ENCODE assay signal across 16 cellular contexts in genomic region chr17:1340371-1340770, GRCh38. TPM values are rescaled to one million over a fixed set of nuclear protein-coding genes. Genes with fewer than 3 reads are reported as not detected.
DNase-seq lines count a peak whose midpoint lies in the region; ATAC-seq, FAIRE-seq and TF ChIP-seq lines count a peak whose summit lies in the region.
"Had no signal": no experiment of that assay in that cellular context is flagged by ENCODE, and none has a peak within 500 bp of the region (broad histone marks: within the 10 kb centered on the region; RNA-seq: fewer than 3 reads in every experiment).

No MANE protein-coding gene starts in this region.

- H3K27ac Mint-ChIP-seq in activated B cell treated with CpG ODN at 0.5 μM for 24 hours (peak overlapping the region; percentile 10), neural crest cell (ENCODE audit: unreplicated experiment) (peak overlapping the region; percentile 78)

- H3K4me3 ChIP-seq in SK-N-SH (ENCODE audit: low read depth in 2 of 2, low read length in 1 of 2), result no peak overlapping the region
- no peak overlapping the region for H3K4me3 ChIP-seq in HCT116 (replicated peaks in 1 of 2; ENCODE audit: low read depth in 1 of 2, low read length in 2 of 2)
- H3K4me3 ChIP-seq: BLaER1, HAP-1 had no signal

- H3K36me3 Mint-ChIP-seq in activated B cell treated with CpG ODN at 0.5 μM for 24 hours (ENCODE audit: low read depth), result peaks cover 21% of the 10 kb centered on the region
- H3K36me3 Mint-ChIP-seq in neural crest cell (ENCODE audit: low read depth), result peaks cover 28% of the 10 kb centered on the region

- POLR2A ChIA-PET in SK-N-SH (lab: Yijun Ruan, JAX) (no interaction called here), HCT116 (lab: Charles Lee) (interaction anchor here (0.6 kb wide), 1 partner anchor 33 kb away, joined by 3 read pairs; no protein-coding TSS in a partner anchor), activated B cell treated with CpG ODN at 0.5 μM for 24 hours (lab: Charles Lee) (no interaction called here)

- TF ChIP-seq RAD21 in SK-N-SH (IDR thresholded peaks at IDR 0.05; ENCODE audit: low read length) (no peak), HCT116 (IDR thresholded peaks at IDR 0.05; ENCODE audit: low read depth) (no peak)

- H3K4me3 Mint-ChIP-seq in activated B cell treated with CpG ODN at 0.5 μM for 24 hours, result no peak overlapping the region
- no peak overlapping the region for H3K4me3 Mint-ChIP-seq in neural crest cell
- H3K4me3 Mint-ChIP-seq: CD8-positive, alpha-beta memory T cell had no signal

- no peak for TF ChIP-seq CTCF in SK-N-SH (IDR thresholded peaks at IDR 0.05)
- TF ChIP-seq CTCF in HCT116 (IDR thresholded peaks at IDR 0.05 in 2 of 3, conservative IDR thresholded peaks at IDR 0.05 in 1 of 3; ENCODE audit: borderline replicate concordance in 1 of 3, insufficient read depth in 1 of 3, low read depth in 2 of 3, low read length in 2 of 3), result no peak
- TF ChIP-seq CTCF in activated B cell treated with CpG ODN at 0.5 μM for 24 hours (IDR thresholded peaks at IDR 0.05), result no peak
- no peak for TF ChIP-seq CTCF in neural crest cell (conservative IDR thresholded peaks at IDR 0.05)

- no peaks in the 10 kb centered on the region for H3K27me3 ChIP-seq in SK-N-SH (ENCODE audit: insufficient read depth)
- no peaks in the 10 kb centered on the region for H3K27me3 ChIP-seq in HCT116 (ENCODE audit: insufficient read depth, low read length)
- H3K27me3 ChIP-seq: BLaER1 had no signal

- no peaks in the 10 kb centered on the region for H3K9me2 ChIP-seq in SK-N-SH
- H3K9me2 ChIP-seq in HCT116 (ENCODE audit: insufficient read depth), result no peaks in the 10 kb centered on the region

- no peak for TF ChIP-seq POLR2A in HCT116 (IDR thresholded peaks at IDR 0.05; ENCODE audit: borderline replicate concordance, extremely low read depth, insufficient read depth, insufficient read length)

- BruUV-seq in HCT116 (replicated peaks; lab: Mats Ljungman, UMichigan), result no TSS peak

- CTCF ChIA-PET in SK-N-SH (lab: Yijun Ruan, JAX) (interaction anchor here (1.5 to 4.2 kb wide), 3 partner anchors 8 to 51 kb away, joined by 4 to 25 read pairs (median 14); no protein-coding TSS in a partner anchor), HCT116 (lab: Charles Lee) (interaction anchor here (1.7 to 2.6 kb wide), 2 partner anchors 8 to 282 kb away, joined by 3 to 12 read pairs; no protein-coding TSS in a partner anchor), activated B cell treated with CpG ODN at 0.5 μM for 24 hours (lab: Charles Lee) (interaction anchor here (0.8 kb wide), 1 partner anchor 8 kb away, joined by 4 read pairs; no protein-coding TSS in a partner anchor)

- peak; percentile 31 for ATAC-seq in SK-N-SH treated with all-trans-retinoic acid at 6 μM for 48 hours
- peak; percentile 18; the same call in 1 of the 2 replicates for ATAC-seq in HCT116
- ATAC-seq in activated B cell treated with CpG ODN at 0.5 μM for 24 hours (ENCODE audit: low read depth), result no peak
- no peak for ATAC-seq in left cardiac atrium

- H3K36me3 ChIP-seq in SK-N-SH (replicated peaks in 1 of 2; ENCODE audit: control insufficient read depth in 1 of 2, insufficient read depth in 2 of 2, low read length in 1 of 2) (peaks cover 21 to 34% of the 10 kb centered on the region in 2 experiments), HCT116 (ENCODE audit: control insufficient read depth in 1 of 2, insufficient read depth in 2 of 2, low read length in 2 of 2) (peaks cover 14 to 16% of the 10 kb centered on the region in 2 experiments)

- H4K20me1 ChIP-seq in SK-N-SH (ENCODE audit: insufficient read depth) (peaks cover 16% of the 10 kb centered on the region), HCT116 (ENCODE audit: insufficient read depth) (peaks cover 12% of the 10 kb centered on the region; the same call in 1 of the 2 replicates)

- H3K4me1 ChIP-seq in SK-N-SH (ENCODE audit: control insufficient read depth in 1 of 2, insufficient read depth in 2 of 2, low read depth in 1 of 2, low read length in 1 of 2) (no peaks in the 10 kb centered on the region), HCT116 (ENCODE audit: control insufficient read depth in 1 of 2, insufficient read depth in 2 of 2, low read length in 2 of 2) (no peaks in the 10 kb centered on the region)
- H3K4me1 ChIP-seq: BLaER1, Caco-2 had no signal

- RAD21 ChIA-PET in HCT116 (lab: Charles Lee; ENCODE audit: low non-redundant PET in 1 of 2, low total read pairs in 2 of 2, uncharacterized antibody in 2 of 2, unreplicated experiment in 2 of 2), result no interaction called here

- peaks cover 14% of the 10 kb centered on the region for H3K4me1 Mint-ChIP-seq in activated B cell treated with CpG ODN at 0.5 μM for 24 hours
- H3K4me1 Mint-ChIP-seq in neural crest cell, result peaks cover 22% of the 10 kb centered on the region

- DNase-seq in SK-N-SH (no peak), HCT116 (ENCODE audit: low read depth, low spot score) (no peak), activated B cell treated with CpG ODN at 0.5 μM for 24 hours (no peak), neural crest cell (ENCODE audit: low read depth, low spot score) (no peak), urothelium cell line (ENCODE audit: low spot score) (no peak), cerebellar nuclear complex (lab: John Stamatoyannopoulos, UW) (no peak), left cardiac atrium (no peak)
- DNase-seq: AML-193; Caco-2; CD8-positive, alpha-beta memory T cell; GF-D8 had no signal

- intact Hi-C loops in HCT116 (cut with micrococcal nuclease) (no loop called here), activated B cell treated with CpG ODN at 0.5 μM for 24 hours (cut with micrococcal nuclease) (no loop called here), left cardiac atrium (cut with DNase I) (no loop called here)

- H3K9me3 ChIP-seq in SK-N-SH (no peaks in the 10 kb centered on the region), HCT116 (ENCODE audit: control insufficient read depth in 1 of 2, insufficient read depth in 1 of 2, low read depth in 1 of 2, low read length in 2 of 2) (no peaks in the 10 kb centered on the region)
- H3K9me3 ChIP-seq: BLaER1, Caco-2, HAP-1 had no signal

- TF ChIP-seq EP300 in SK-N-SH (IDR thresholded peaks at IDR 0.05; ENCODE audit: borderline replicate concordance in 1 of 2, low read depth in 1 of 2, low read length in 1 of 2), result no peak

- H3K9me3 Mint-ChIP-seq in activated B cell treated with CpG ODN at 0.5 μM for 24 hours, result no peaks in the 10 kb centered on the region
- no peaks in the 10 kb centered on the region for H3K9me3 Mint-ChIP-seq in neural crest cell
- H3K9me3 Mint-ChIP-seq: CD8-positive, alpha-beta memory T cell had no signal

- H3K4me2 ChIP-seq in SK-N-SH, result no peak overlapping the region
- no peak overlapping the region for H3K4me2 ChIP-seq in HCT116 (ENCODE audit: low read length)
- H3K4me2 ChIP-seq: BLaER1 had no signal

- H3K27ac ChIP-seq in SK-N-SH (ENCODE audit: low read depth in 2 of 2, low read length in 1 of 2), result no peak overlapping the region
- H3K27ac ChIP-seq in HCT116 (ENCODE audit: low read depth, low read length), result no peak overlapping the region
- H3K27ac ChIP-seq: 22Rv1, BLaER1 had no signal

- no peak for FAIRE-seq in urothelium cell line (lab: Jason Lieb, UNC)
- FAIRE-seq: H1 had no signal

- 99% methylated on average over 10 of the region's 11 CpGs for WGBS in SK-N-SH (ENCODE audit: low lambda C conversion rate)

- H3K79me2 ChIP-seq in SK-N-SH (ENCODE audit: insufficient read depth) (peaks cover 21% of the 10 kb centered on the region), HCT116 (ENCODE audit: insufficient read depth, low read length) (peaks cover 2% of the 10 kb centered on the region)

- no peak overlapping the region for H2AFZ ChIP-seq in SK-N-SH (ENCODE audit: low read depth)
- H2AFZ ChIP-seq in HCT116 (ENCODE audit: low read depth, low read length, poor library complexity, severe bottlenecking), result no peak overlapping the region

- H3F3A ChIP-seq in SK-N-SH (replicated peaks; ENCODE audit: insufficient read depth), result peaks cover 32% of the 10 kb centered on the region

- H3K9ac ChIP-seq in SK-N-SH (no peak overlapping the region), HCT116 (ENCODE audit: low read length) (no peak overlapping the region)
- H3K9ac ChIP-seq: BLaER1 had no signal

- no peaks in the 10 kb centered on the region for H3K27me3 Mint-ChIP-seq in activated B cell treated with CpG ODN at 0.5 μM for 24 hours
- peaks cover 3% of the 10 kb centered on the region for H3K27me3 Mint-ChIP-seq in neural crest cell (ENCODE audit: low read depth)
- H3K27me3 Mint-ChIP-seq: CD8-positive, alpha-beta memory T cell had no signal

TF ChIP-seq in SK-N-SH treated with all-trans-retinoic acid at 6 μM for 48 hours, 23 proteins besides CTCF, POLR2A, EP300 and RAD21 (continues in another document):
- no peak for TF ChIP-seq RARB (CRISPR knock-in tag; IDR thresholded peaks at IDR 0.05)
- TF ChIP-seq ZNF70 (CRISPR knock-in tag; IDR thresholded peaks at IDR 0.05), result no peak

TF ChIP-seq in SK-N-SH, 30 proteins besides CTCF, POLR2A, EP300 and RAD21:
- TF ChIP-seq RXRA (IDR thresholded peaks at IDR 0.05; ENCODE audit: borderline replicate concordance, low read depth) (no peak), SMC3 (IDR thresholded peaks at IDR 0.05; ENCODE audit: low read depth, low read length) (no peak), YY1 (IDR thresholded peaks at IDR 0.05; ENCODE audit: low read depth) (no peak), SIN3A (IDR thresholded peaks at IDR 0.05; ENCODE audit: borderline replicate concordance, low read depth, low read length) (no peak), ELF1 (IDR thresholded peaks at IDR 0.05) (no peak)

TF ChIP-seq in HCT116, 20 proteins besides CTCF, POLR2A, EP300 and RAD21 (continues in another document):
- TF ChIP-seq POLR2AphosphoS5 (IDR thresholded peaks at IDR 0.05; ENCODE audit: low read depth, low read length) (no peak), ZBTB33 (IDR thresholded peaks at IDR 0.05; ENCODE audit: extremely low read depth, insufficient replicate concordance, low read length) (no peak)

RNA-seq across cellular contexts. Expression of gene YWHAE, which starts 59.7 kb away (rescaled TPM):
- 812 and 1,023 TPM in 2 replicates for polyA plus RNA-seq in SK-N-SH (2012; rRNA removed)
- polyA plus RNA-seq in SK-N-SH (2012; cell fraction: cytosol; rRNA removed), result 1,249 and 1,463 TPM in 2 replicates
- polyA plus RNA-seq in SK-N-SH (2012; cell fraction: nucleus; rRNA removed), result 328 and 363 TPM in 2 replicates
- total RNA-seq in HCT116 (2021; ENCODE audit: unreplicated experiment) (735 TPM), activated B cell treated with CpG ODN at 0.5 μM for 24 hours (253 and 263 TPM in 2 replicates), neural crest cell (1,231 and 1,295 TPM in 2 replicates), left cardiac atrium (100 to 1,000 TPM; 491 to 596 TPM)
- 530 and 573 TPM in 2 replicates for polyA plus RNA-seq in HCT116 (2012)

Comparison
In these comparisons a context has a peak if more than half of its experiments do, and no peak if none do; other contexts are left out.
1. ATAC-seq: peak in SK-N-SH treated with all-trans-retinoic acid at 6 μM for 48 hours (single experiment) and HCT116 (single experiment); none in activated B cell treated with CpG ODN at 0.5 μM for 24 hours (single experiment) and left cardiac atrium (0 of 2).